ENCODE assay signal across 8 cellular contexts in genomic region chr1:114756949-114757454, GRCh38. TPM values are rescaled to one million over a fixed set of nuclear protein-coding genes. Genes with fewer than 3 reads are reported as not detected.
DNase-seq lines count a peak whose midpoint lies in the region; ATAC-seq and TF ChIP-seq lines count a peak whose summit lies in the region.

No MANE protein-coding gene starts in this region.

- H3K9ac ChIP-seq in liver (ENCODE audit: low read depth in 1 of 2, low read length in 2 of 2): peak overlapping the region; percentile 96 to 98

- TF ChIP-seq CTCF in chondrocyte (IDR thresholded peaks at IDR 0.05) (no peak), liver (IDR thresholded peaks at IDR 0.05; ENCODE audit: low read depth, low read length, missing input control) (no peak), suprapubic skin (IDR thresholded peaks at IDR 0.05) (no peak)

- peak overlapping the region; percentile 98 for H3K27ac ChIP-seq in liver (ENCODE audit: low read depth in 1 of 2, low read length in 2 of 2)
- H3K27ac ChIP-seq in suprapubic skin: peak overlapping the region; percentile 99

- H3K36me3 Mint-ChIP-seq in chondrocyte (ENCODE audit: low read depth): peaks cover 4% of the 10 kb centered on the region

- H3K4me3 Mint-ChIP-seq in chondrocyte (ENCODE audit: unreplicated experiment): peak overlapping the region; percentile 91

- H3K27ac Mint-ChIP-seq in chondrocyte (ENCODE audit: unreplicated experiment): peak overlapping the region; percentile 100

- peak; percentile 29 for DNase-seq in stimulated activated CD4-positive, alpha-beta T cell treated with anti-CD3 and anti-CD28 coated beads, Interleukin-15, amount 100 ng/mL, for 24 hours
- DNase-seq in stimulated activated CD4-positive, alpha-beta T cell treated with anti-CD3 and anti-CD28 coated beads, Interleukin-4, amount 100 ng/mL, for 4 hours: no peak
- peak; percentile 64 to 67 for DNase-seq in NOMO-1 (lab: John Stamatoyannopoulos, UW; ENCODE audit: unreplicated experiment in 2 of 2)
- DNase-seq in chondrocyte (ENCODE audit: low spot score): no peak
- peak; percentile 83 to 84 for DNase-seq in suprapubic skin (ENCODE audit: low spot score in 2 of 2)
- DNase-seq in kidney glomerular epithelial cell (lab: John Stamatoyannopoulos, UW): no peak

- H3K4me1 Mint-ChIP-seq in chondrocyte (ENCODE audit: low read depth): peaks cover 56% of the 10 kb centered on the region

- no peaks in the 10 kb centered on the region for H3K9me3 ChIP-seq in liver (ENCODE audit: control insufficient read depth in 4 of 4, low read length in 3 of 4)
- no peaks in the 10 kb centered on the region for H3K9me3 ChIP-seq in suprapubic skin

- peak overlapping the region; percentile 76 to 96 (median 88) for H3K4me3 ChIP-seq in liver (ENCODE audit: low read depth in 1 of 3, low read length in 3 of 3)
- peak overlapping the region; percentile 84 for H3K4me3 ChIP-seq in suprapubic skin

- no peak for TF ChIP-seq RAD21 in liver (IDR thresholded peaks at IDR 0.05)

- no peaks in the 10 kb centered on the region for H3K27me3 Mint-ChIP-seq in chondrocyte (ENCODE audit: low read depth)

- TF ChIP-seq POLR2A in suprapubic skin (IDR thresholded peaks at IDR 0.05): no peak

- peaks cover 3% of the 10 kb centered on the region for H3K9me3 Mint-ChIP-seq in chondrocyte (ENCODE audit: low read depth)

- TF ChIP-seq EP300 in suprapubic skin (IDR thresholded peaks at IDR 0.05): no peak

- ATAC-seq in GM18511 (IDR thresholded peaks at IDR 0.05; ENCODE audit: unreplicated experiment): no peak

- H3K36me3 ChIP-seq in liver (ENCODE audit: control insufficient read depth in 4 of 4, insufficient read depth in 3 of 4, low read depth in 1 of 4, low read length in 3 of 4) (no peaks in the 10 kb centered on the region), suprapubic skin (no peaks in the 10 kb centered on the region)

- H3K4me1 ChIP-seq in liver (ENCODE audit: control insufficient read depth in 4 of 4, insufficient read depth in 4 of 4, low read length in 3 of 4) (peaks cover 4 to 45% (median 43%) of the 10 kb centered on the region in 4 donors), suprapubic skin (peaks cover 53% of the 10 kb centered on the region)

- H3K27me3 ChIP-seq in liver (ENCODE audit: control insufficient read depth in 4 of 4, insufficient read depth in 4 of 4, low read length in 3 of 4): no peaks in the 10 kb centered on the region
- no peaks in the 10 kb centered on the region for H3K27me3 ChIP-seq in suprapubic skin

- under 1% methylated on average over 17 of the region's 17 CpGs for WGBS in liver
- WGBS in suprapubic skin: 0% methylated on average over 17 of the region's 17 CpGs

TF ChIP-seq in liver, 16 proteins besides CTCF, POLR2A, EP300 and RAD21:
- TF ChIP-seq RXRA (IDR thresholded peaks at IDR 0.05) (no peak), TAF1 (conservative IDR thresholded peaks at IDR 0.05) (no peak), SP1 (IDR thresholded peaks at IDR 0.05) (no peak), YY1 (IDR thresholded peaks at IDR 0.05) (no peak), HNF4G (IDR thresholded peaks at IDR 0.05) (no peak), ATF3 (IDR thresholded peaks at IDR 0.05) (no peak), EGR1 (IDR thresholded peaks at IDR 0.05; ENCODE audit: low read depth in 2 of 2) (no peak), ZBTB33 (IDR thresholded peaks at IDR 0.05) (no peak), NR2F2 (IDR thresholded peaks at IDR 0.05) (no peak)

RNA-seq across cellular contexts. Expression of gene CSDE1, which starts 0.8 kb away (rescaled TPM):
- total RNA-seq in chondrocyte: 512 to 540 TPM (median 529 TPM) in 3 replicates
- total RNA-seq in liver: 100 to 1,000 TPM; 178 to 376 TPM
- polyA plus RNA-seq in liver: 10 to 100 TPM; 63.7 to 84.7 TPM
- total RNA-seq in suprapubic skin: 100 to 1,000 TPM; 380 to 742 (median 660) TPM

RNA-seq across cellular contexts. Expression of gene SIKE1, which starts 23.5 kb away (rescaled TPM):
- total RNA-seq in chondrocyte: 55.0 to 60.0 TPM (median 56.2 TPM) in 3 replicates
- 10 to 100 TPM; 23.2 to 40.4 TPM for total RNA-seq in liver
- polyA plus RNA-seq in liver: 10 to 100 TPM; 12.0 to 22.0 TPM
- total RNA-seq in suprapubic skin: 10 to 100 TPM; 44.0 to 70.1 (median 54.0) TPM

RNA-seq across cellular contexts. Expression of gene NRAS, which starts 40.4 kb away (rescaled TPM):
- total RNA-seq in chondrocyte (33.9 to 37.4 TPM (median 36.0 TPM) in 3 replicates), liver (10 to 100 TPM; 17.7 to 36.0 TPM), suprapubic skin (10 to 100 TPM; 21.8 to 41.1 (median 33.3) TPM)
- polyA plus RNA-seq in liver: 1 to 10 TPM; 6.7 to 9.1 TPM

Comparison
In these comparisons a context has a peak if more than half of its experiments do, and no peak if none do; other contexts are left out.
1. DNase-seq: peak in stimulated activated CD4-positive, alpha-beta T cell treated with anti-CD3 and anti-CD28 coated beads, Interleukin-15, amount 100 ng/mL, for 24 hours (single experiment), NOMO-1 (2 of 2) and suprapubic skin (2 of 2); none in stimulated activated CD4-positive, alpha-beta T cell treated with anti-CD3 and anti-CD28 coated beads, Interleukin-4, amount 100 ng/mL, for 4 hours (0 of 2), chondrocyte (single experiment) and kidney glomerular epithelial cell (single experiment).